ENCODE assay signal across 27 cellular contexts in genomic region chr20:8587246-8587645, GRCh38.
"Had no signal": no experiment of that assay in that cellular context is flagged by ENCODE, and none has a peak within 500 bp of the region (broad histone marks: within the 10 kb centered on the region; RNA-seq: fewer than 3 reads in every experiment).

No MANE protein-coding gene starts in this region.

- H3K4me3 ChIP-seq: breast epithelium, gastroesophageal sphincter, ovary, skin epidermis, testis, transverse colon had no signal

- H3K27me3 Mint-ChIP-seq: naive thymus-derived CD8-positive, alpha-beta T cell; progenitor cell of endocrine pancreas had no signal

- H3K4me3 Mint-ChIP-seq: naive thymus-derived CD8-positive, alpha-beta T cell had no signal

- DNase-seq: activated CD4-positive, alpha-beta T cell treated with anti-CD3 and anti-CD28 coated beads for 48 hours; activated CD4-positive, alpha-beta T cell treated with anti-CD3 and anti-CD28 coated beads, Interleukin-2, amount 50 U/mL, for 48 hours; activated CD8-positive, alpha-beta memory T cell treated with anti-CD3 and anti-CD28 coated beads for 24 hours; activated gamma-delta T cell; activated naive CD4-positive, alpha-beta T cell treated with anti-CD3 and anti-CD28 coated beads, Interleukin-2, amount 50 U/mL, for 16 hours; amygdala; central memory CD4-positive, alpha-beta T cell; effector CD4-positive, alpha-beta T cell; head of caudate nucleus; hypothalamus; mesenchymal stem cell; naive thymus-derived CD8-positive, alpha-beta T cell; ovary; retina; stimulated activated CD4-positive, alpha-beta T cell treated with anti-CD3 and anti-CD28 coated beads, Interleukin-12 subunit alpha, Interleukin-12 subunit beta, amount 100 ng/mL, for 4 hours; stimulated activated CD4-positive, alpha-beta T cell treated with anti-CD3 and anti-CD28 coated beads, Interleukin-4, amount 100 ng/mL, for 1 hour; stimulated activated naive CD8-positive, alpha-beta T cell treated with anti-CD3 and anti-CD28 coated beads, Interleukin-15, Interleukin-2, amounts not matched to agents 100 U/mL and 50 U/mL, for 24 hours; T-helper 9 cell; testis; transverse colon; WERI-Rb-1 had no signal

- H3K36me3 Mint-ChIP-seq: naive thymus-derived CD8-positive, alpha-beta T cell had no signal

- H3K4me1 ChIP-seq: breast epithelium, testis had no signal

- H3K9me3 ChIP-seq: breast epithelium, gastroesophageal sphincter, ovary, testis, transverse colon had no signal

- ATAC-seq: activated CD4-positive, CD25-positive, alpha-beta regulatory T cell treated with anti-CD3 and anti-CD28 coated beads, Interleukin-2, amount 50 U/mL, for 24 hours; gastroesophageal sphincter; naive thymus-derived CD8-positive, alpha-beta T cell; sciatic nerve; stimulated activated naive CD8-positive, alpha-beta T cell treated with anti-CD3 and anti-CD28 coated beads, Interleukin-15, Interleukin-2, amounts not matched to agents 100 U/mL and 50 U/mL, for 24 hours had no signal

- H3K27ac Mint-ChIP-seq: progenitor cell of endocrine pancreas had no signal

- H3K36me3 ChIP-seq: breast epithelium, gastroesophageal sphincter, ovary, transverse colon, WERI-Rb-1 had no signal

- H3K27me3 ChIP-seq: breast epithelium, gastroesophageal sphincter, ovary, testis, transverse colon had no signal
